In genomic region chr14:100283984-100284881, GRCh38 we compare ENCODE assay signal across 8 cellular contexts. TPM values are rescaled to one million over a fixed set of nuclear protein-coding genes. Genes with fewer than 3 reads are reported as not detected.
DNase-seq lines count a peak whose midpoint lies in the region; ATAC-seq and TF ChIP-seq lines count a peak whose summit lies in the region.

No MANE protein-coding gene starts in this region.

- H3K4me3 ChIP-seq in gastroesophageal sphincter (peak overlapping the region; percentile 48 to 77), skeletal muscle tissue (ENCODE audit: low read length in 3 of 3) (no peak overlapping the region)

- peaks cover 14% of the 10 kb centered on the region; the same call in 1 of the 2 replicates for H3K4me1 ChIP-seq in ES-I3 (ENCODE audit: insufficient read depth, low read length)
- H3K4me1 ChIP-seq in gastroesophageal sphincter = peaks cover 0 to 50% (median 10%) of the 10 kb centered on the region in 3 donors
- H3K4me1 ChIP-seq in skeletal muscle tissue (ENCODE audit: control insufficient read depth in 3 of 3, insufficient read depth in 3 of 3, low read length in 3 of 3) = peaks cover 25 to 53% (median 42%) of the 10 kb centered on the region in 3 donors

- H3K36me3 ChIP-seq in ES-I3 (ENCODE audit: insufficient read depth, low read length) (no peaks in the 10 kb centered on the region), gastroesophageal sphincter (peaks cover 0 to 18% of the 10 kb centered on the region in 2 donors), skeletal muscle tissue (ENCODE audit: control insufficient read depth in 3 of 3, insufficient read depth in 3 of 3, low read length in 3 of 3) (peaks cover 0 to 2% (median 0%) of the 10 kb centered on the region in 3 donors)

- H3K9ac ChIP-seq in ES-I3 (ENCODE audit: low read depth, low read length) (peak overlapping the region; percentile 84), skeletal muscle tissue (ENCODE audit: low read depth in 1 of 3, low read length in 3 of 3) (peak overlapping the region; percentile 20 to 92 (median 86))

- 66 to 71% methylated on average over 6 to 12 of the region's 26 CpGs for whole genome bisulfite sequencing in gastroesophageal sphincter (ENCODE audit: low coverage in 1 of 2), 2 donors

- H3K27ac ChIP-seq in VCaP = peak overlapping the region; percentile 93
- peak overlapping the region in 3 of 4 donors; percentile 92 to 93 (median 93) for H3K27ac ChIP-seq in gastroesophageal sphincter
- H3K27ac ChIP-seq in skeletal muscle tissue (ENCODE audit: low read depth, low read length) = peak overlapping the region; percentile 84

- DNase-seq in DMS153 (lab: John Stamatoyannopoulos, UW) (no peak), pons (ENCODE audit: low spot score) (no peak)

- TF ChIP-seq POLR2A in gastroesophageal sphincter (IDR thresholded peaks at IDR 0.05) = no peak

- H3K9me3 ChIP-seq in ES-I3 (ENCODE audit: control insufficient read depth, insufficient read depth, low read length) = no peaks in the 10 kb centered on the region
- H3K9me3 ChIP-seq in gastroesophageal sphincter = no peaks in the 10 kb centered on the region
- H3K9me3 ChIP-seq in skeletal muscle tissue (ENCODE audit: control insufficient read depth in 3 of 3, low read length in 3 of 3) = no peaks in the 10 kb centered on the region

- H3K27me3 ChIP-seq in gastroesophageal sphincter (no peaks in the 10 kb centered on the region), skeletal muscle tissue (ENCODE audit: control insufficient read depth in 3 of 3, insufficient read depth in 3 of 3, low read length in 3 of 3) (no peaks in the 10 kb centered on the region)

- no peak for TF ChIP-seq EP300 in gastroesophageal sphincter (IDR thresholded peaks at IDR 0.05)

- ATAC-seq in gastroesophageal sphincter (no peak), GM21381 (IDR thresholded peaks at IDR 0.05; ENCODE audit: unreplicated experiment) (no peak), GM21576 (IDR thresholded peaks at IDR 0.05; ENCODE audit: unreplicated experiment) (no peak)

- TF ChIP-seq CTCF in VCaP (conservative IDR thresholded peaks at IDR 0.05) (no peak), gastroesophageal sphincter (IDR thresholded peaks at IDR 0.05) (no peak)

RNA-seq across cellular contexts. Expression of gene SLC25A29, which starts 22.0 kb away (rescaled TPM):
- total RNA-seq in gastroesophageal sphincter (10 to 100 TPM; 36.4 to 65.4 (median 52.9) TPM), skeletal muscle tissue (30.8 TPM)

RNA-seq across cellular contexts. Expression of gene SLC25A47, which starts 38.9 kb away (rescaled TPM):
- total RNA-seq in gastroesophageal sphincter = under 1 TPM in 1 of 4 donors, not detected in 3; 0.31 TPM
- 0.52 TPM for total RNA-seq in skeletal muscle tissue

RNA-seq across cellular contexts. Expression of gene YY1, which starts 45.3 kb away (rescaled TPM):
- total RNA-seq in gastroesophageal sphincter (10 to 100 TPM; 55.1 to 76.3 (median 62.5) TPM), skeletal muscle tissue (39.7 TPM)

Comparison
In these comparisons a context has a peak if more than half of its experiments do, and no peak if none do; other contexts are left out.
1. H3K4me3 ChIP-seq: peak in gastroesophageal sphincter (2 of 2); none in skeletal muscle tissue (0 of 3).
2. Peak in every context shown above with its lines, with median percentiles within 50 percentile points of each other: H3K27ac ChIP-seq.